Comparison of ENCODE assay signal across 8 cellular contexts in genomic region chr15:67835349-67836133, GRCh38. TPM values are rescaled to one million over a fixed set of nuclear protein-coding genes. Genes with fewer than 3 reads are reported as not detected.
A peak's percentile ranks its signal among the peaks of the same experiment; 100 is the strongest.
DNase-seq lines count a peak whose midpoint lies in the region; ATAC-seq and TF ChIP-seq lines count a peak whose summit lies in the region.

No MANE protein-coding gene starts in this region.

- H3K27ac Mint-ChIP-seq in activated CD4-positive, alpha-beta T cell treated with anti-CD3 and anti-CD28 coated beads, Interleukin-2, amount 10 ng/mL, durations not matched to agents 7 days and 5 days = no peak overlapping the region
- no peak overlapping the region for H3K27ac Mint-ChIP-seq in activated naive CD8-positive, alpha-beta T cell

- ATAC-seq in thoracic aorta (ENCODE audit: insufficient number of reproducible peaks, low FRiP score, low read depth) = no peak
- ATAC-seq in HG03378 (IDR thresholded peaks at IDR 0.05; ENCODE audit: unreplicated experiment) = no peak
- ATAC-seq in HG02610 (IDR thresholded peaks at IDR 0.05; ENCODE audit: unreplicated experiment) = no peak

- H3K4me1 Mint-ChIP-seq in activated CD4-positive, alpha-beta T cell treated with anti-CD3 and anti-CD28 coated beads, Interleukin-2, amount 10 ng/mL, durations not matched to agents 7 days and 5 days = peaks cover 52% of the 10 kb centered on the region
- H3K4me1 Mint-ChIP-seq in activated naive CD8-positive, alpha-beta T cell (ENCODE audit: low read depth) = peaks cover 38% of the 10 kb centered on the region

- peaks cover 76% of the 10 kb centered on the region for H3K27me3 Mint-ChIP-seq in activated CD4-positive, alpha-beta T cell treated with anti-CD3 and anti-CD28 coated beads, Interleukin-2, amount 10 ng/mL, durations not matched to agents 7 days and 5 days
- H3K27me3 Mint-ChIP-seq in activated naive CD8-positive, alpha-beta T cell = peaks cover 21% of the 10 kb centered on the region

- peak overlapping the region; percentile 26 for H3K4me3 Mint-ChIP-seq in activated CD4-positive, alpha-beta T cell treated with anti-CD3 and anti-CD28 coated beads, Interleukin-2, amount 10 ng/mL, durations not matched to agents 7 days and 5 days
- peak overlapping the region; percentile 85 for H3K4me3 Mint-ChIP-seq in activated naive CD8-positive, alpha-beta T cell

- no peak overlapping the region for H3K27ac ChIP-seq in thoracic aorta

- no peaks in the 10 kb centered on the region for H3K9me3 ChIP-seq in thoracic aorta

- POLR2A ChIA-PET in activated CD4-positive, alpha-beta T cell treated with anti-CD3 and anti-CD28 coated beads, Interleukin-2, amount 10 ng/mL, durations not matched to agents 7 days and 5 days (lab: Charles Lee) = no interaction called here

- H3K9me3 Mint-ChIP-seq in activated CD4-positive, alpha-beta T cell treated with anti-CD3 and anti-CD28 coated beads, Interleukin-2, amount 10 ng/mL, durations not matched to agents 7 days and 5 days = no peaks in the 10 kb centered on the region
- no peaks in the 10 kb centered on the region for H3K9me3 Mint-ChIP-seq in activated naive CD8-positive, alpha-beta T cell (ENCODE audit: low read depth)

- CTCF ChIA-PET in activated CD4-positive, alpha-beta T cell treated with anti-CD3 and anti-CD28 coated beads, Interleukin-2, amount 10 ng/mL, durations not matched to agents 7 days and 5 days (lab: Charles Lee) = interaction anchor here (0.6 to 1.9 kb wide), 3 partner anchors 379 to 512 kb away, joined by 3 to 7 read pairs (median 3); no protein-coding TSS in a partner anchor

- H3K36me3 Mint-ChIP-seq in activated CD4-positive, alpha-beta T cell treated with anti-CD3 and anti-CD28 coated beads, Interleukin-2, amount 10 ng/mL, durations not matched to agents 7 days and 5 days (ENCODE audit: low read depth) = peaks cover 2% of the 10 kb centered on the region
- H3K36me3 Mint-ChIP-seq in activated naive CD8-positive, alpha-beta T cell = no peaks in the 10 kb centered on the region

- H3K36me3 ChIP-seq in thoracic aorta = no peaks in the 10 kb centered on the region

- H3K4me3 ChIP-seq in thoracic aorta = peak overlapping the region; percentile 66

- no peak for TF ChIP-seq CTCF in thoracic aorta (IDR thresholded peaks at IDR 0.05)

- DNase-seq in activated CD4-positive, alpha-beta T cell treated with anti-CD3 and anti-CD28 coated beads, Interleukin-2, amount 10 ng/mL, durations not matched to agents 7 days and 5 days = no peak
- DNase-seq in activated CD4-positive, alpha-beta T cell treated with anti-CD3 and anti-CD28 coated beads for 4 hours = no peak
- DNase-seq in left kidney (ENCODE audit: low read depth, low spot score) (peak; percentile 61), thoracic aorta (ENCODE audit: low spot score) (no peak), OCI-M1 (lab: John Stamatoyannopoulos, UW) (no peak)

- H3K4me1 ChIP-seq in thoracic aorta (ENCODE audit: control insufficient read depth in 1 of 2, low read depth in 2 of 2) = peaks cover 30 to 51% of the 10 kb centered on the region in 2 donors

- peaks cover 31% of the 10 kb centered on the region for H3K27me3 ChIP-seq in thoracic aorta (replicated peaks; ENCODE audit: insufficient read depth)

RNA-seq across cellular contexts. Expression of gene RNU6-1, which starts 4.3 kb away (rescaled TPM):
- not detected for total RNA-seq in activated CD4-positive, alpha-beta T cell treated with anti-CD3 and anti-CD28 coated beads, Interleukin-2, amount 10 ng/mL, durations not matched to agents 7 days and 5 days
- total RNA-seq in thoracic aorta = not detected

RNA-seq across cellular contexts. Expression of gene SKOR1, which starts 10.2 kb away (rescaled TPM):
- under 1 TPM; 0.29 to 0.30 TPM for total RNA-seq in activated CD4-positive, alpha-beta T cell treated with anti-CD3 and anti-CD28 coated beads, Interleukin-2, amount 10 ng/mL, durations not matched to agents 7 days and 5 days
- 1 to 10 TPM in 1 of 2 donors, under 1 TPM in 1; 0.78 to 3.5 TPM for total RNA-seq in thoracic aorta
